In the genomic region with DNA sequence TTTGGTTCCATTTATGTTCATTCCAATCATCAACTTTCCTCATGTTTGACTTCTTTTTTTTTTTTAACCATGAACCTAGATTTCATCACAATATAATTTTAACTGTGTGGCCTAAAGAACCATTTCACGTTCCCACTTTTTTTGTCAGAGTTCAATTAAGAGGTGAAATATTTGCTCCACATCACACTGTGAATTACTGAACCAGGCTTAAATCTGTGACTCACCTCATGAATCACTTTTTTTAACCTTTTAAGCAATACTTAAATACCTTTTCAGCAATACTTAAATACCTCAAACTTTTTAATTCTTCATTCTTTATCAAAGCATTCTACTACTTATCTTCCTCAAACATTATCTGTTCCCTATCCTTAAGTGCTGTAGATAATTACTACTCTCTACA, we compare ENCODE assay signal across 29 cellular contexts.
A peak's percentile ranks its signal among the peaks of the same experiment; 100 is the strongest.
DNase-seq lines count a peak whose midpoint lies in the region; ATAC-seq, FAIRE-seq and TF ChIP-seq lines count a peak whose summit lies in the region.
"Had no signal": no experiment of that assay in that cellular context is flagged by ENCODE, and none has a peak within 500 bp of the region (broad histone marks: within the 10 kb centered on the region; RNA-seq: fewer than 3 reads in every experiment).

No MANE protein-coding gene starts in this region.

- 17% methylated on average over 1 of the region's 1 CpG for WGBS in A549 (ENCODE audit: missing lambda C conversion rate)

- H3K9me3 Mint-ChIP-seq in astrocyte (ENCODE audit: unreplicated experiment) = no peaks in the 10 kb centered on the region
- peaks cover 11% of the 10 kb centered on the region for H3K9me3 Mint-ChIP-seq in activated CD8-positive, alpha-beta T cell treated with anti-CD3 and anti-CD28 coated beads, Interleukin-2, amount 10 ng/mL, durations not matched to agents 7 days and 5 days (ENCODE audit: insufficient read depth)

- TF ChIP-seq POLR2A in A549 (IDR thresholded peaks at IDR 0.05; ENCODE audit: low read length) = no peak

- POLR2A ChIA-PET in A549 (lab: Yijun Ruan, JAX) = no interaction called here
- POLR2A ChIA-PET in activated CD8-positive, alpha-beta T cell treated with anti-CD3 and anti-CD28 coated beads, Interleukin-2, amount 10 ng/mL, durations not matched to agents 7 days and 5 days (lab: Charles Lee) = no interaction called here

- TF ChIP-seq CTCF in A549 (IDR thresholded peaks at IDR 0.05) (no peak), astrocyte (IDR thresholded peaks at IDR 0.05; ENCODE audit: insufficient read depth, low read depth, low read length) (no peak)

- DNase-seq in A549 (ENCODE audit: low read depth in 1 of 2, low spot score in 1 of 2) = no peak
- peak; percentile 46 for DNase-seq in HT1080 (ENCODE audit: low read depth)
- DNase-seq in astrocyte (ENCODE audit: low read depth) = peak; percentile 5
- DNase-seq in iris pigment epithelial cell (ENCODE audit: low read depth) = peak; percentile 14
- DNase-seq in NCI-H1105 treated with DMSO at 0.1 percent for 48 hours (lab: John Stamatoyannopoulos, UW) = no peak
- DNase-seq in activated CD8-positive, alpha-beta T cell treated with anti-CD3 and anti-CD28 coated beads, Interleukin-2, amount 10 ng/mL, durations not matched to agents 7 days and 5 days = no peak
- DNase-seq in NCI-H1694 treated with DMSO at 0.1 percent for 48 hours (lab: John Stamatoyannopoulos, UW) = no peak
- DNase-seq: activated B cell treated with CpG ODN at 0.5 μM for 24 hours; activated naive CD4-positive, alpha-beta T cell treated with Interleukin-2 at 50 U/mL for 16 hours; adrenal gland; BE2C; CD8-positive, alpha-beta memory T cell; DMS153; mucosa of descending colon; MV-4-11; NCI-H1694; NCI-H526 treated with DMSO at 0.1 percent for 48 hours; ovary; SIG-M5; stimulated activated CD4-positive, alpha-beta T cell treated with anti-CD3 and anti-CD28 coated beads, Interleukin-2, amount 100 ng/mL, for 24 hours had no signal

- TF ChIP-seq EP300 in A549 (IDR thresholded peaks at IDR 0.05) = no peak

- no peak overlapping the region for H2AFZ ChIP-seq in astrocyte (ENCODE audit: low read depth, low read length)

- H3K4me1 Mint-ChIP-seq in astrocyte (ENCODE audit: low read depth, unreplicated experiment) = peaks cover 3% of the 10 kb centered on the region
- no peaks in the 10 kb centered on the region for H3K4me1 Mint-ChIP-seq in activated CD8-positive, alpha-beta T cell treated with anti-CD3 and anti-CD28 coated beads, Interleukin-2, amount 10 ng/mL, durations not matched to agents 7 days and 5 days (ENCODE audit: low read depth)
- H3K4me1 Mint-ChIP-seq: activated B cell treated with CpG ODN at 0.5 μM for 24 hours; CD8-positive, alpha-beta memory T cell had no signal

- no peak overlapping the region for H3K9ac ChIP-seq in astrocyte (ENCODE audit: low read length)
- H3K9ac ChIP-seq: KMS-11 had no signal

- H3K27ac ChIP-seq in A549 = no peak overlapping the region
- H3K27ac ChIP-seq in astrocyte (ENCODE audit: low read depth, low read length) = no peak overlapping the region
- H3K27ac ChIP-seq: adrenal gland, KMS-11, ovary, right atrium auricular region, tibial nerve had no signal

- CTCF ChIA-PET in A549 (lab: Yijun Ruan, JAX) = no interaction called here
- CTCF ChIA-PET in activated CD8-positive, alpha-beta T cell treated with anti-CD3 and anti-CD28 coated beads, Interleukin-2, amount 10 ng/mL, durations not matched to agents 7 days and 5 days (lab: Charles Lee) = no interaction called here

- H3K27me3 ChIP-seq in astrocyte (ENCODE audit: insufficient read depth, low read length) = no peaks in the 10 kb centered on the region
- H3K27me3 ChIP-seq: adrenal gland, BE2C, ovary, right atrium auricular region, tibial nerve had no signal

- H3K36me3 ChIP-seq in astrocyte (ENCODE audit: insufficient read depth, low read length) = no peaks in the 10 kb centered on the region
- H3K36me3 ChIP-seq: adrenal gland, BE2C, ovary, right atrium auricular region, tibial nerve had no signal

- H3K79me2 ChIP-seq in astrocyte (ENCODE audit: insufficient read depth, low read length) = no peaks in the 10 kb centered on the region

- no peaks in the 10 kb centered on the region for H4K20me1 ChIP-seq in astrocyte (ENCODE audit: insufficient read depth, low read length)

- H3K4me3 ChIP-seq in A549 (no peak overlapping the region), astrocyte (ENCODE audit: insufficient read depth, low read depth, low read length) (no peak overlapping the region)
- H3K4me3 ChIP-seq: adrenal gland, mucosa of descending colon, ovary, right atrium auricular region, tibial nerve had no signal

- H3K9me3 ChIP-seq in A549 = no peaks in the 10 kb centered on the region
- H3K9me3 ChIP-seq in astrocyte (ENCODE audit: insufficient read depth, low read depth, low read length) = no peaks in the 10 kb centered on the region
- H3K9me3 ChIP-seq: adrenal gland, BE2C, mucosa of descending colon, ovary, tibial nerve had no signal

- H3K36me3 Mint-ChIP-seq in astrocyte (ENCODE audit: low read depth, unreplicated experiment) = no peaks in the 10 kb centered on the region
- H3K36me3 Mint-ChIP-seq in activated CD8-positive, alpha-beta T cell treated with anti-CD3 and anti-CD28 coated beads, Interleukin-2, amount 10 ng/mL, durations not matched to agents 7 days and 5 days (ENCODE audit: low read depth) = no peaks in the 10 kb centered on the region
- H3K36me3 Mint-ChIP-seq: CD8-positive, alpha-beta memory T cell had no signal

- no peak overlapping the region for H3K4me2 ChIP-seq in A549
- H3K4me2 ChIP-seq in astrocyte (ENCODE audit: low read length) = no peak overlapping the region
- H3K4me2 ChIP-seq: KMS-11 had no signal

- no peak overlapping the region for H3K27ac Mint-ChIP-seq in astrocyte (ENCODE audit: unreplicated experiment)
- no peak overlapping the region for H3K27ac Mint-ChIP-seq in activated CD8-positive, alpha-beta T cell treated with anti-CD3 and anti-CD28 coated beads, Interleukin-2, amount 10 ng/mL, durations not matched to agents 7 days and 5 days
- H3K27ac Mint-ChIP-seq: activated B cell treated with CpG ODN at 0.5 μM for 24 hours; CD8-positive, alpha-beta memory T cell; dendritic cell treated with granulocyte-macrophage colony-stimulating factor and Interleukin-4, amounts not matched to agents 40 ng/mL and 50 ng/mL, for 4 days; natural killer cell treated with Interleukin-12 subunit alpha and Interleukin-12 subunit beta and Interleukin-15 and Interleukin-18, amount 100 ng/mL, for 72 hours had no signal

- H3K4me1 ChIP-seq in A549 = no peaks in the 10 kb centered on the region
- no peaks in the 10 kb centered on the region for H3K4me1 ChIP-seq in astrocyte (ENCODE audit: insufficient read depth, low read length)
- H3K4me1 ChIP-seq: adrenal gland, BE2C, right atrium auricular region, tibial nerve had no signal

- no peak for FAIRE-seq in A549 (lab: Jason Lieb, UNC)
- FAIRE-seq in astrocyte (lab: Jason Lieb, UNC) = no peak
- FAIRE-seq: endometrium, islet of Langerhans had no signal

- H3K4me3 Mint-ChIP-seq in astrocyte (ENCODE audit: unreplicated experiment) = no peak overlapping the region
- H3K4me3 Mint-ChIP-seq in activated CD8-positive, alpha-beta T cell treated with anti-CD3 and anti-CD28 coated beads, Interleukin-2, amount 10 ng/mL, durations not matched to agents 7 days and 5 days = no peak overlapping the region
- H3K4me3 Mint-ChIP-seq: activated B cell treated with CpG ODN at 0.5 μM for 24 hours; CD8-positive, alpha-beta memory T cell; dendritic cell treated with granulocyte-macrophage colony-stimulating factor and Interleukin-4, amounts not matched to agents 40 ng/mL and 50 ng/mL, for 4 days; natural killer cell treated with Interleukin-12 subunit alpha and Interleukin-12 subunit beta and Interleukin-15 and Interleukin-18, amount 100 ng/mL, for 72 hours had no signal

- H3K27me3 Mint-ChIP-seq in astrocyte (ENCODE audit: low read depth, unreplicated experiment) = no peaks in the 10 kb centered on the region
- H3K27me3 Mint-ChIP-seq in activated CD8-positive, alpha-beta T cell treated with anti-CD3 and anti-CD28 coated beads, Interleukin-2, amount 10 ng/mL, durations not matched to agents 7 days and 5 days (ENCODE audit: low read depth) = no peaks in the 10 kb centered on the region
- H3K27me3 Mint-ChIP-seq: activated B cell treated with CpG ODN at 0.5 μM for 24 hours; CD8-positive, alpha-beta memory T cell; dendritic cell treated with granulocyte-macrophage colony-stimulating factor and Interleukin-4, amounts not matched to agents 40 ng/mL and 50 ng/mL, for 4 days; natural killer cell treated with Interleukin-12 subunit alpha and Interleukin-12 subunit beta and Interleukin-15 and Interleukin-18, amount 100 ng/mL, for 72 hours had no signal

- ATAC-seq in A549 = no peak
- no peak for ATAC-seq in activated CD8-positive, alpha-beta T cell treated with anti-CD3 and anti-CD28 coated beads, Interleukin-2, amount 10 ng/mL, durations not matched to agents 7 days and 5 days
- no peak for ATAC-seq in HG03175 (IDR thresholded peaks at IDR 0.05; ENCODE audit: unreplicated experiment)
- ATAC-seq: mucosa of descending colon; natural killer cell treated with Interleukin-12 subunit alpha and Interleukin-12 subunit beta and Interleukin-15 and Interleukin-18, amount 100 ng/mL, for 72 hours; Panc1 had no signal

- TF ChIP-seq RAD21 in A549 (conservative IDR thresholded peaks at IDR 0.05 in 1 of 2, IDR thresholded peaks at IDR 0.05 in 1 of 2) = no peak

TF ChIP-seq in A549, 52 proteins besides CTCF, POLR2A, EP300 and RAD21:
- TF ChIP-seq, protein P1, sequence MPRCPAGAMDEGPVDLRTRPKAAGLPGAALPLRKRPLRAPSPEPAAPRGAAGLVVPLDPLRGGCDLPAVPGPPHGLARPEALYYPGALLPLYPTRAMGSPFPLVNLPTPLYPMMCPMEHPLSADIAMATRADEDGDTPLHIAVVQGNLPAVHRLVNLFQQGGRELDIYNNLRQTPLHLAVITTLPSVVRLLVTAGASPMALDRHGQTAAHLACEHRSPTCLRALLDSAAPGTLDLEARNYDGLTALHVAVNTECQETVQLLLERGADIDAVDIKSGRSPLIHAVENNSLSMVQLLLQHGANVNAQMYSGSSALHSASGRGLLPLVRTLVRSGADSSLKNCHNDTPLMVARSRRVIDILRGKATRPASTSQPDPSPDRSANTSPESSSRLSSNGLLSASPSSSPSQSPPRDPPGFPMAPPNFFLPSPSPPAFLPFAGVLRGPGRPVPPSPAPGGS (IDR thresholded peaks at IDR 0.05) = no peak
- no peak for TF ChIP-seq FOSL2 (IDR thresholded peaks at IDR 0.05)
- peak; percentile 15; the same call in 1 of the 2 replicates for TF ChIP-seq FOSL2 (CRISPR knock-in tag; IDR thresholded peaks at IDR 0.05)

Comparison
In these comparisons a context has a peak if more than half of its experiments do, and no peak if none do; other contexts are left out.
1. DNase-seq: peak in HT1080 (single experiment), astrocyte (single experiment) and iris pigment epithelial cell (single experiment); none in A549 (0 of 2), NCI-H1105 treated with DMSO at 0.1 percent for 48 hours (single experiment), activated CD8-positive, alpha-beta T cell treated with anti-CD3 and anti-CD28 coated beads, Interleukin-2, amount 10 ng/mL, durations not matched to agents 7 days and 5 days (single experiment) and NCI-H1694 treated with DMSO at 0.1 percent for 48 hours (single experiment).